8 cellular contexts compared by ENCODE assay signal in genomic region chr17:19369846-19370492, GRCh38. TPM values are rescaled to one million over a fixed set of nuclear protein-coding genes. Genes with fewer than 3 reads are reported as not detected.
DNase-seq lines count a peak whose midpoint lies in the region; ATAC-seq, FAIRE-seq and TF ChIP-seq lines count a peak whose summit lies in the region.
"Had no signal": no experiment of that assay in that cellular context is flagged by ENCODE, and none has a peak within 500 bp of the region (broad histone marks: within the 10 kb centered on the region; RNA-seq: fewer than 3 reads in every experiment).

No MANE protein-coding gene starts in this region.

- H3K9ac ChIP-seq in GM12878 (ENCODE audit: control insufficient read depth, insufficient read depth, low read length) = no peak overlapping the region
- no peak overlapping the region for H3K9ac ChIP-seq in neural progenitor cell

- no peaks in the 10 kb centered on the region for H3K9me3 Mint-ChIP-seq in neural progenitor cell

- TF ChIP-seq POLR2A in GM12878 (IDR thresholded peaks at IDR 0.05; ENCODE audit: low read depth, low read length) = no peak

- peaks cover 6% of the 10 kb centered on the region for H3K27me3 Mint-ChIP-seq in neural progenitor cell (ENCODE audit: insufficient read depth, low read depth)

- H3K27me3 ChIP-seq in GM12878 (replicated peaks in 1 of 2; ENCODE audit: control insufficient read depth in 2 of 2, insufficient read depth in 2 of 2, low read length in 1 of 2) = no peaks in the 10 kb centered on the region
- no peaks in the 10 kb centered on the region for H3K27me3 ChIP-seq in neural progenitor cell

- H3K27ac ChIP-seq in RWPE1 (peak overlapping the region; percentile 51), GM12878 (ENCODE audit: control insufficient read depth, insufficient read depth) (no peak overlapping the region), neural progenitor cell (no peak overlapping the region)
- H3K27ac ChIP-seq: epithelial cell of prostate had no signal

- H2AFZ ChIP-seq in GM12878 (ENCODE audit: control insufficient read depth, low read depth, low read length) = no peak overlapping the region
- H2AFZ ChIP-seq in neural progenitor cell (replicated peaks) = no peak overlapping the region

- H3K36me3 ChIP-seq in GM12878 (ENCODE audit: control insufficient read depth in 2 of 2, insufficient read depth in 2 of 2, low read length in 1 of 2) = no peaks in the 10 kb centered on the region
- no peaks in the 10 kb centered on the region for H3K36me3 ChIP-seq in neural progenitor cell

- no TSS peak for BruUV-seq in GM12878 (replicated peaks; lab: Mats Ljungman, UMichigan)

- H3K9me3 ChIP-seq in GM12878 (replicated peaks; ENCODE audit: control insufficient read depth, insufficient read depth, low read length) = no peaks in the 10 kb centered on the region
- H3K9me3 ChIP-seq in neural progenitor cell (ENCODE audit: low read depth) = no peaks in the 10 kb centered on the region

- DNase-seq in RWPE1 (ENCODE audit: low spot score) (no peak), GM12878 (ENCODE audit: low read depth, low spot score) (no peak), neural progenitor cell (ENCODE audit: low spot score) (no peak), hypothalamus (lab: John Stamatoyannopoulos, UW) (no peak), DMS53 treated with DMSO at 0.1 percent for 48 hours (lab: John Stamatoyannopoulos, UW; ENCODE audit: unreplicated experiment) (no peak)
- DNase-seq: mammary epithelial cell had no signal

- peaks cover 26% of the 10 kb centered on the region for H3K4me1 ChIP-seq in GM12878 (ENCODE audit: control insufficient read depth, insufficient read depth, low read length)
- peaks cover 4% of the 10 kb centered on the region for H3K4me1 ChIP-seq in neural progenitor cell

- no peaks in the 10 kb centered on the region for H3K36me3 Mint-ChIP-seq in neural progenitor cell

- TF ChIP-seq EP300 in GM12878 (IDR thresholded peaks at IDR 0.05; ENCODE audit: borderline replicate concordance in 1 of 2, control insufficient read depth in 1 of 2, low read depth in 2 of 2, low read length in 2 of 2) = no peak

- peak overlapping the region; percentile 13 for H3K27ac Mint-ChIP-seq in neural progenitor cell

- no peak for TF ChIP-seq RAD21 in GM12878 (IDR thresholded peaks at IDR 0.05; ENCODE audit: insufficient read depth, low read depth, low read length)

- no peaks in the 10 kb centered on the region for H3F3A ChIP-seq in neural progenitor cell (ENCODE audit: low read depth)

- H3K4me2 ChIP-seq in GM12878 (ENCODE audit: control insufficient read depth, insufficient read depth) = peak overlapping the region; percentile 2; the same call in 1 of the 2 replicates
- no peak overlapping the region for H3K4me2 ChIP-seq in neural progenitor cell

- no peak for FAIRE-seq in GM12878 (lab: Jason Lieb, UNC)

- ATAC-seq in GM12878 (peak; percentile 29; the same call in 2 of the 3 replicates), HG02571 (IDR thresholded peaks at IDR 0.05; ENCODE audit: unreplicated experiment) (no peak)

- intact Hi-C loops in GM12878 (cut with micrococcal nuclease; ENCODE audit: unreplicated experiment) = loop anchor here (10.0 kb wide), 1 partner anchor 275 kb away; the partner anchor contains the start of gene ALDH3A2

- RAD21 ChIA-PET in GM12878 (lab: Charles Lee; ENCODE audit: unreplicated experiment) = no interaction called here

- CTCF ChIA-PET in RWPE1 (lab: Yijun Ruan, JAX) (interaction anchor here (0.5 to 0.7 kb wide), 3 partner anchors 8 to 751 kb away, joined by 3 to 4 read pairs (median 3); partner anchors contain the start of gene MAPK7), GM12878 (lab: Yijun Ruan, JAX) (interaction anchor here (0.8 kb wide), 1 partner anchor 10 kb away, joined by 4 read pairs; no protein-coding TSS in a partner anchor)

- 44% methylated on average over 12 of the region's 12 CpGs for WGBS in GM12878 (ENCODE audit: insufficient coverage, insufficient replicate concordance, low lambda C conversion rate, missing lambda C conversion rate)

- SMC1A ChIA-PET in GM12878 (lab: Charles Lee; ENCODE audit: uncharacterized antibody, unreplicated experiment) = interaction anchor here (0.7 kb wide), 1 partner anchor 8 kb away, joined by 3 read pairs; no protein-coding TSS in a partner anchor

- TF ChIP-seq CTCF in RWPE1 (conservative IDR thresholded peaks at IDR 0.05; ENCODE audit: low read depth) (no peak), GM12878 (IDR thresholded peaks at IDR 0.05 in 2 of 3, conservative IDR thresholded peaks at IDR 0.05 in 1 of 3; ENCODE audit: control insufficient read depth in 2 of 3, extremely low read depth in 1 of 3, insufficient read depth in 1 of 3, low read depth in 3 of 3, low read length in 3 of 3) (no peak), neural progenitor cell (IDR thresholded peaks at IDR 0.05) (no peak)

- POLR2A ChIA-PET in RWPE1 (lab: Yijun Ruan, JAX; ENCODE audit: low non-redundant PET) = no interaction called here
- POLR2A ChIA-PET in GM12878 (lab: Charles Lee) = interaction anchor here (0.9 kb wide), 1 partner anchor 8 kb away, joined by 4 read pairs; the partner anchor contains the start of gene MAPK7

- H3K79me2 ChIP-seq in GM12878 (ENCODE audit: control insufficient read depth, insufficient read depth, low read length) = no peaks in the 10 kb centered on the region
- peaks cover under 1% of the 10 kb centered on the region for H3K79me2 ChIP-seq in neural progenitor cell (ENCODE audit: low read depth)

- in situ Hi-C loops in GM12878 (cut with MboI) = loop anchor here (5.0 kb wide), 1 partner anchor 392 kb away; no protein-coding TSS in a partner anchor

- H4K20me1 ChIP-seq in GM12878 (ENCODE audit: control insufficient read depth, insufficient read depth) (0 out of 2 replicates have a peak, but pooled peaks cover 3% of the 10 kb centered on the region), neural progenitor cell (ENCODE audit: low read depth) (no peaks in the 10 kb centered on the region)

- H3K4me3 ChIP-seq in GM12878 = no peak overlapping the region
- H3K4me3 ChIP-seq in neural progenitor cell = no peak overlapping the region

- H3K4me1 Mint-ChIP-seq in neural progenitor cell = no peaks in the 10 kb centered on the region

- no peak overlapping the region for H3K4me3 Mint-ChIP-seq in neural progenitor cell

RNA-seq across cellular contexts. Expression of gene B9D1, which starts 7.4 kb away (rescaled TPM):
- 11.3 and 12.0 TPM in 2 replicates for total RNA-seq in GM12878 (2013; cell fraction: nucleolus; rRNA removed)
- total RNA-seq in GM12878 (2014; rRNA removed) (8.3 and 9.4 TPM in 2 replicates), GM12878 (2014; rRNA removed; fragmentation: Illumina TruSeq; extraction: Trizol) (4.5 and 5.9 TPM in 2 replicates), GM12878 (2021) (8.1 and 9.5 TPM in 2 replicates), neural progenitor cell (ENCODE audit: low replicate concordance) (15.1 and 43.0 TPM in 2 replicates)
- polyA plus RNA-seq in GM12878 (2011; ENCODE audit: low read depth) = 12.7 TPM
- polyA plus RNA-seq in GM12878 (2011; rRNA removed) (5.0 and 10.4 TPM in 2 replicates), GM12878 (2014; fragmentation: Illumina TruSeq; extraction: Trizol) (4.9 and 8.7 TPM in 2 replicates), GM12878 (2014; fragmentation: Nextera tagmentation; extraction: Ambion mirVana) (10 to 100 TPM in 1 of 2 experiments, 1 to 10 TPM in 1; 8.2 to 10.2 TPM), GM12878 (2014; rRNA removed) (11.8 and 14.9 TPM in 2 replicates), GM12878 (2016; fragmentation: Nextera tagmentation; extraction: Ambion mirVana) (10 to 100 TPM; 16.4 to 18.3 TPM)
- 15.0 TPM in 2 replicates for polyA plus RNA-seq in GM12878 (2011; cell fraction: cytosol; rRNA removed)
- polyA plus RNA-seq in GM12878 (2011; cell fraction: nucleus; rRNA removed) = 14.0 and 16.5 TPM in 2 replicates
- polyA plus RNA-seq in GM12878 (2012) = 8.7 and 8.9 TPM in 2 replicates
- 6.3 and 9.0 TPM in 2 replicates for polyA minus RNA-seq in GM12878 (2011; rRNA and poly(A)+ RNA removed)
- polyA minus RNA-seq in GM12878 (2011; cell fraction: cytosol; rRNA and poly(A)+ RNA removed) = 1.5 and 3.7 TPM in 2 replicates
- polyA minus RNA-seq in GM12878 (2011; cell fraction: nucleus; rRNA and poly(A)+ RNA removed) = 2.9 and 5.4 TPM in 2 replicates

RNA-seq across cellular contexts. Expression of gene MAPK7, which starts 8.3 kb away (rescaled TPM):
- 20.9 and 25.3 TPM in 2 replicates for total RNA-seq in GM12878 (2013; cell fraction: nucleolus; rRNA removed)
- total RNA-seq in GM12878 (2014; rRNA removed) = 2.1 and 3.7 TPM in 2 replicates
- total RNA-seq in GM12878 (2014; rRNA removed; fragmentation: Illumina TruSeq; extraction: Trizol) = 2.1 and 2.7 TPM in 2 replicates
- 11.1 and 13.5 TPM in 2 replicates for total RNA-seq in GM12878 (2021)
- 6.9 TPM for polyA plus RNA-seq in GM12878 (2011; ENCODE audit: low read depth)
- 1.6 and 3.2 TPM in 2 replicates for polyA plus RNA-seq in GM12878 (2011; rRNA removed)
- polyA plus RNA-seq in GM12878 (2011; cell fraction: cytosol; rRNA removed) = 4.5 and 5.4 TPM in 2 replicates
- polyA plus RNA-seq in GM12878 (2011; cell fraction: nucleus; rRNA removed) = 15.6 and 17.1 TPM in 2 replicates
- 7.0 and 10.0 TPM in 2 replicates for polyA plus RNA-seq in GM12878 (2012)
- 5.1 and 7.8 TPM in 2 replicates for polyA plus RNA-seq in GM12878 (2014; fragmentation: Illumina TruSeq; extraction: Trizol)
- polyA plus RNA-seq in GM12878 (2014; fragmentation: Nextera tagmentation; extraction: Ambion mirVana) = 1 to 10 TPM in 1 of 2 experiments, under 1 TPM in 1; 0.37 to 1.3 TPM
- polyA plus RNA-seq in GM12878 (2014; rRNA removed) = 7.6 and 12.0 TPM in 2 replicates
- 10 to 100 TPM in 1 of 2 experiments, 1 to 10 TPM in 1; 8.2 to 11.1 TPM for polyA plus RNA-seq in GM12878 (2016; fragmentation: Nextera tagmentation; extraction: Ambion mirVana)
- 11.0 and 17.0 TPM in 2 replicates for polyA minus RNA-seq in GM12878 (2011; rRNA and poly(A)+ RNA removed)
- polyA minus RNA-seq in GM12878 (2011; cell fraction: cytosol; rRNA and poly(A)+ RNA removed) = 6.4 TPM in 2 replicates
- 19.1 and 30.2 TPM in 2 replicates for polyA minus RNA-seq in GM12878 (2011; cell fraction: nucleus; rRNA and poly(A)+ RNA removed)
- total RNA-seq in neural progenitor cell (ENCODE audit: low replicate concordance) = 12.2 and 20.7 TPM in 2 replicates

RNA-seq across cellular contexts. Expression of gene MFAP4, which starts 17.0 kb away (rescaled TPM):
- total RNA-seq in GM12878 (2013; cell fraction: nucleolus; rRNA removed) = not detected in 2 replicates
- total RNA-seq in GM12878 (2014; rRNA removed) = not detected in 2 replicates
- total RNA-seq in GM12878 (2014; rRNA removed; fragmentation: Illumina TruSeq; extraction: Trizol) = not detected in 2 replicates
- 0.13 and 0.28 TPM in 2 replicates for total RNA-seq in GM12878 (2021)
- polyA plus RNA-seq in GM12878 (2011; ENCODE audit: low read depth) = not detected
- not detected in 2 replicates for polyA plus RNA-seq in GM12878 (2011; rRNA removed)
- polyA plus RNA-seq in GM12878 (2011; cell fraction: cytosol; rRNA removed) = not detected in 2 replicates
- polyA plus RNA-seq in GM12878 (2011; cell fraction: nucleus; rRNA removed) = not detected in 2 replicates
- not detected in 2 replicates for polyA plus RNA-seq in GM12878 (2012)
- not detected in 2 replicates for polyA plus RNA-seq in GM12878 (2014; fragmentation: Illumina TruSeq; extraction: Trizol)
- polyA plus RNA-seq in GM12878 (2014; fragmentation: Nextera tagmentation; extraction: Ambion mirVana) = not detected
- polyA plus RNA-seq in GM12878 (2014; rRNA removed) = not detected in 2 replicates
- under 1 TPM; 0.08 to 0.09 TPM for polyA plus RNA-seq in GM12878 (2016; fragmentation: Nextera tagmentation; extraction: Ambion mirVana)
- not detected in 2 replicates for polyA minus RNA-seq in GM12878 (2011; rRNA and poly(A)+ RNA removed)
- not detected in 2 replicates for polyA minus RNA-seq in GM12878 (2011; cell fraction: cytosol; rRNA and poly(A)+ RNA removed)
- not detected in 2 replicates for polyA minus RNA-seq in GM12878 (2011; cell fraction: nucleus; rRNA and poly(A)+ RNA removed)
- 0.22 TPM in 1 of 2 replicates, not detected in the other for total RNA-seq in neural progenitor cell (ENCODE audit: low replicate concordance)
- polyA plus RNA-seq: mammary epithelial cell had no signal

RNA-seq across cellular contexts. Expression of gene RNF112, which starts 41.1 kb away (rescaled TPM):
- 1.7 and 1.9 TPM in 2 replicates for total RNA-seq in GM12878 (2013; cell fraction: nucleolus; rRNA removed)
- total RNA-seq in GM12878 (2014; rRNA removed) = not detected in 2 replicates
- not detected in 2 replicates for total RNA-seq in GM12878 (2014; rRNA removed; fragmentation: Illumina TruSeq; extraction: Trizol)
- not detected in 2 replicates for total RNA-seq in GM12878 (2021)
- polyA plus RNA-seq in GM12878 (2011; ENCODE audit: low read depth) = not detected
- 0.03 TPM in 1 of 2 replicates, not detected in the other for polyA plus RNA-seq in GM12878 (2011; rRNA removed)
- 0.01 TPM in 1 of 2 replicates, not detected in the other for polyA plus RNA-seq in GM12878 (2011; cell fraction: cytosol; rRNA removed)
- 0.12 and 0.70 TPM in 2 replicates for polyA plus RNA-seq in GM12878 (2011; cell fraction: nucleus; rRNA removed)
- polyA plus RNA-seq in GM12878 (2012) = 0.07 and 0.28 TPM in 2 replicates
- not detected in 2 replicates for polyA plus RNA-seq in GM12878 (2014; fragmentation: Illumina TruSeq; extraction: Trizol)
- polyA plus RNA-seq in GM12878 (2014; fragmentation: Nextera tagmentation; extraction: Ambion mirVana) = not detected
- not detected in 2 replicates for polyA plus RNA-seq in GM12878 (2014; rRNA removed)
- not detected for polyA plus RNA-seq in GM12878 (2016; fragmentation: Nextera tagmentation; extraction: Ambion mirVana)
- not detected in 2 replicates for polyA minus RNA-seq in GM12878 (2011; rRNA and poly(A)+ RNA removed)
- polyA minus RNA-seq in GM12878 (2011; cell fraction: cytosol; rRNA and poly(A)+ RNA removed) = not detected in 2 replicates
- not detected in 2 replicates for polyA minus RNA-seq in GM12878 (2011; cell fraction: nucleus; rRNA and poly(A)+ RNA removed)
- 0.86 and 1.8 TPM in 2 replicates for total RNA-seq in neural progenitor cell (ENCODE audit: low replicate concordance)
- total RNA-seq: mammary epithelial cell had no signal
- polyA plus RNA-seq: mammary epithelial cell had no signal
